Comparison of ENCODE assay signal across 13 cellular contexts in the genomic region with DNA sequence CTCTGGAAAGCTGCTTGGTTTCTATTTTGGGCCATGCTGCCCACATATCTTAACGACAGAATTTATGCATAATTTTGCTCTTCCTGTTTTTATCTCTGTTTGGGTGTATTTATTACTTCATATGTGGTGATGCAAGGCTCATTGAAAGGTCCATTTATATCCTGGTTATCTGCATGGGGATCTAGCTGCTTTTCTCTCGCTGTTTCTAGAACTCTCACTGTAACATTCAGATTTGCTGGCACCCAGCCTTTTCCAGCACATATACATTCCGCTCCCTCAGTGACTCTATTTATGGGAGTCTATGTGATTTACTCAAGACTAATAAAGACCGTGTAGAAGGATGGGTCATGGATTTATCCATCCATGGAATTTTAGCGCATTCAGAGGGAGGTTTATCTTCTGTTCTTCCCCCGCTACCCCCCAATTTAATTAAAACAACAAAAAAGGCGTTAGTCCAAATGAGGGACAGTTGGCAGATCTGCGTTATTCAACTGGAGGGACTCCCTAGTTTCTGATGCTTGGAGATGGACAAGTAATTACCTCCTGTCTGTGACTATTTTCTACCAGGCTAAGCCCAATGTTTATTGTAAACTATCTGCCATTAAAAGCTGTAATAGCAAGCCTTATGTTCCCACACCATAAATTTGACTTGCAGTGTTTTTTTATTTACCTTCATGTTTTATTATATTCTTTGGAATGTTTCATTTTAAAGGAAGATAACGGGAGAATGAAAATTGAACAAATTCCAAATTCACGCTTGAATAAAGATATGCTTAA. TPM values are rescaled to one million over a fixed set of nuclear protein-coding genes. Genes with fewer than 3 reads are reported as not detected.
DNase-seq lines count a peak whose midpoint lies in the region; ATAC-seq, FAIRE-seq and TF ChIP-seq lines count a peak whose summit lies in the region.
"Had no signal": no experiment of that assay in that cellular context is flagged by ENCODE, and none has a peak within 500 bp of the region (broad histone marks: within the 10 kb centered on the region; RNA-seq: fewer than 3 reads in every experiment).

No MANE protein-coding gene starts in this region.

- peak overlapping the region; percentile 69 for H2AFZ ChIP-seq in SK-N-SH (ENCODE audit: low read depth)

- POLR2A ChIA-PET in MCF 10A (lab: Yijun Ruan, JAX) (interaction anchor here (0.7 to 1.8 kb wide), 5 partner anchors 14 to 139 kb away, joined by 3 to 7 read pairs (median 3); partner anchors contain the start of gene TANC2), SK-N-SH (lab: Yijun Ruan, JAX) (interaction anchor here (1.1 kb wide), 1 partner anchor 96 kb away, joined by 3 read pairs; no protein-coding TSS in a partner anchor)

- H3K4me2 ChIP-seq in SK-N-SH: peak overlapping the region; percentile 64

- DNase-seq in MCF 10A (ENCODE audit: unreplicated experiment) (peak; percentile 4), breast epithelium (ENCODE audit: low spot score in 2 of 2) (no peak), SK-N-SH (peak; percentile 65), fibroblast of villous mesenchyme (ENCODE audit: low read depth) (peak; percentile 94), small intestine (no peak)
- DNase-seq in stimulated activated CD4-positive, alpha-beta T cell treated with anti-CD3 and anti-CD28 coated beads, Interleukin-4, amount 100 ng/mL, for 1 hour: no peak
- DNase-seq: ACHN; activated CD4-positive, alpha-beta T cell treated with anti-CD3 and anti-CD28 coated beads, Interleukin-2, amount 50 U/mL, for 48 hours; activated naive CD8-positive, alpha-beta T cell treated with anti-CD3 and anti-CD28 coated beads for 36 hours; NCI-H2171 treated with DMSO at 0.1 percent for 48 hours had no signal

- H3K79me2 ChIP-seq in SK-N-SH (ENCODE audit: insufficient read depth): no peaks in the 10 kb centered on the region

- TF ChIP-seq RAD21 in SK-N-SH (IDR thresholded peaks at IDR 0.05; ENCODE audit: low read length): 0 out of 2 replicates have a peak, but pooled peaks have one; percentile 12

- H3K27ac Mint-ChIP-seq in MCF 10A (ENCODE audit: low read depth, unreplicated experiment): no peak overlapping the region
- no peak overlapping the region for H3K27ac Mint-ChIP-seq in activated T-helper 17 cell treated with anti-CD3 and anti-CD28 coated beads, Interleukin-2, amount 50 U/mL, for 72 hours
- H3K27ac Mint-ChIP-seq: activated naive CD8-positive, alpha-beta T cell treated with anti-CD3 and anti-CD28 coated beads for 36 hours had no signal

- H3K36me3 ChIP-seq in breast epithelium: no peaks in the 10 kb centered on the region
- H3K36me3 ChIP-seq in SK-N-SH (replicated peaks in 1 of 2; ENCODE audit: control insufficient read depth in 1 of 2, insufficient read depth in 2 of 2, low read length in 1 of 2): no peaks in the 10 kb centered on the region
- no peaks in the 10 kb centered on the region for H3K36me3 ChIP-seq in small intestine (ENCODE audit: control insufficient read depth in 2 of 2, insufficient read depth in 2 of 2, low read length in 2 of 2)

- no peaks in the 10 kb centered on the region for H3K36me3 Mint-ChIP-seq in MCF 10A (ENCODE audit: insufficient read depth, unreplicated experiment)
- no peaks in the 10 kb centered on the region for H3K36me3 Mint-ChIP-seq in activated T-helper 17 cell treated with anti-CD3 and anti-CD28 coated beads, Interleukin-2, amount 50 U/mL, for 72 hours (ENCODE audit: low read depth)
- H3K36me3 Mint-ChIP-seq: activated naive CD8-positive, alpha-beta T cell treated with anti-CD3 and anti-CD28 coated beads for 36 hours had no signal

- H3K9me3 ChIP-seq in breast epithelium (no peaks in the 10 kb centered on the region), SK-N-SH (no peaks in the 10 kb centered on the region), small intestine (ENCODE audit: control insufficient read depth, low read depth) (no peaks in the 10 kb centered on the region)

- intact Hi-C loops in MCF 10A (cut with micrococcal nuclease) (loop anchor here (5.0 kb wide), 1 partner anchor 36 kb away; no protein-coding TSS in a partner anchor), breast epithelium (cut with DNase I; ENCODE audit: low total_unique reads) (no loop called here)

- H3K27ac ChIP-seq in breast epithelium (no peak overlapping the region), SK-N-SH (ENCODE audit: low read depth in 2 of 2, low read length in 1 of 2) (peak overlapping the region; percentile 68 to 95), small intestine (ENCODE audit: low read depth in 1 of 2, low read length in 1 of 2) (no peak overlapping the region)

- no peaks in the 10 kb centered on the region for H4K20me1 ChIP-seq in SK-N-SH (ENCODE audit: insufficient read depth)

- CTCF ChIA-PET in MCF 10A (lab: Yijun Ruan, JAX): interaction anchor here (1.0 kb wide), 1 partner anchor 34 kb away, joined by 3 read pairs; no protein-coding TSS in a partner anchor
- CTCF ChIA-PET in SK-N-SH (lab: Yijun Ruan, JAX): interaction anchor here (1.0 to 1.3 kb wide), 3 partner anchors 9 to 784 kb away, joined by 3 to 5 read pairs (median 4); no protein-coding TSS in a partner anchor

- H3F3A ChIP-seq in SK-N-SH (replicated peaks; ENCODE audit: insufficient read depth): peaks cover 32% of the 10 kb centered on the region

- no peak for TF ChIP-seq CTCF in MCF 10A (IDR thresholded peaks at IDR 0.05; ENCODE audit: unreplicated experiment)
- TF ChIP-seq CTCF in breast epithelium (IDR thresholded peaks at IDR 0.05): no peak
- no peak for TF ChIP-seq CTCF in SK-N-SH (IDR thresholded peaks at IDR 0.05)
- no peak for TF ChIP-seq CTCF in fibroblast of villous mesenchyme (IDR thresholded peaks at IDR 0.05; ENCODE audit: insufficient read depth, low read depth, low read length)

- no peaks in the 10 kb centered on the region for H3K9me2 ChIP-seq in SK-N-SH

- H3K4me3 ChIP-seq in breast epithelium (no peak overlapping the region), SK-N-SH (ENCODE audit: low read depth in 2 of 2, low read length in 1 of 2) (peak overlapping the region; percentile 1 to 23; a peak in 2 of 4 replicates), fibroblast of villous mesenchyme (ENCODE audit: low read depth, low read length) (no peak overlapping the region), small intestine (ENCODE audit: low read depth in 1 of 2, low read length in 2 of 2) (no peak overlapping the region)

- FAIRE-seq in small intestine (lab: Jason Lieb, UNC): no peak

- no peak overlapping the region for H3K4me3 Mint-ChIP-seq in MCF 10A (ENCODE audit: unreplicated experiment)
- H3K4me3 Mint-ChIP-seq in activated T-helper 17 cell treated with anti-CD3 and anti-CD28 coated beads, Interleukin-2, amount 50 U/mL, for 72 hours: no peak overlapping the region
- H3K4me3 Mint-ChIP-seq: activated naive CD8-positive, alpha-beta T cell treated with anti-CD3 and anti-CD28 coated beads for 36 hours had no signal

- TF ChIP-seq EP300 in SK-N-SH (IDR thresholded peaks at IDR 0.05; ENCODE audit: borderline replicate concordance in 1 of 2, low read depth in 1 of 2, low read length in 1 of 2): peak; percentile 73 to 92

- TF ChIP-seq POLR2A in breast epithelium (IDR thresholded peaks at IDR 0.05): no peak

- peak overlapping the region; percentile 47 for H3K9ac ChIP-seq in SK-N-SH

- no peaks in the 10 kb centered on the region for H3K27me3 Mint-ChIP-seq in MCF 10A (ENCODE audit: insufficient read depth, unreplicated experiment)
- H3K27me3 Mint-ChIP-seq in activated T-helper 17 cell treated with anti-CD3 and anti-CD28 coated beads, Interleukin-2, amount 50 U/mL, for 72 hours: peaks cover 3% of the 10 kb centered on the region
- H3K27me3 Mint-ChIP-seq: activated naive CD8-positive, alpha-beta T cell treated with anti-CD3 and anti-CD28 coated beads for 36 hours had no signal

- H3K4me1 ChIP-seq in breast epithelium (no peaks in the 10 kb centered on the region), SK-N-SH (ENCODE audit: control insufficient read depth in 1 of 2, insufficient read depth in 2 of 2, low read depth in 1 of 2, low read length in 1 of 2) (peaks cover 9 to 17% of the 10 kb centered on the region in 2 experiments), small intestine (ENCODE audit: control insufficient read depth in 2 of 2, insufficient read depth in 1 of 2, low read depth in 1 of 2, low read length in 1 of 2) (no peaks in the 10 kb centered on the region)

- ATAC-seq in activated T-helper 17 cell treated with anti-CD3 and anti-CD28 coated beads, Interleukin-2, amount 50 U/mL, for 72 hours (replicated peaks): no peak
- no peak for ATAC-seq in HG02759 (IDR thresholded peaks at IDR 0.05; ENCODE audit: unreplicated experiment)

- no peaks in the 10 kb centered on the region for H3K9me3 Mint-ChIP-seq in MCF 10A (ENCODE audit: unreplicated experiment)
- H3K9me3 Mint-ChIP-seq in activated T-helper 17 cell treated with anti-CD3 and anti-CD28 coated beads, Interleukin-2, amount 50 U/mL, for 72 hours: no peaks in the 10 kb centered on the region
- H3K9me3 Mint-ChIP-seq: activated naive CD8-positive, alpha-beta T cell treated with anti-CD3 and anti-CD28 coated beads for 36 hours had no signal

- peaks cover 14% of the 10 kb centered on the region for H3K4me1 Mint-ChIP-seq in MCF 10A (ENCODE audit: insufficient read depth, unreplicated experiment)
- H3K4me1 Mint-ChIP-seq in activated T-helper 17 cell treated with anti-CD3 and anti-CD28 coated beads, Interleukin-2, amount 50 U/mL, for 72 hours: peaks cover 5% of the 10 kb centered on the region

- H3K27me3 ChIP-seq in breast epithelium (no peaks in the 10 kb centered on the region), SK-N-SH (ENCODE audit: insufficient read depth) (no peaks in the 10 kb centered on the region), small intestine (ENCODE audit: control insufficient read depth in 2 of 2, insufficient read depth in 2 of 2, low read length in 2 of 2) (no peaks in the 10 kb centered on the region)

- WGBS in SK-N-SH (ENCODE audit: low lambda C conversion rate): 34% methylated on average over 10 of the region's 10 CpGs
- WGBS in small intestine, 3 donors: 56 to 57% (median 56%) methylated on average over 10 of the region's 10 CpGs

- BruUV-seq in MCF 10A (replicated peaks; lab: Mats Ljungman, UMichigan): no TSS peak

RNA-seq across cellular contexts. Expression of gene MARCHF10, which starts 19.8 kb away (rescaled TPM):
- total RNA-seq in MCF 10A (2022) (not detected in 2 replicates), breast epithelium (under 1 TPM in 2 of 3 donors, not detected in 1; under 0.01 to 0.16 TPM), fibroblast of villous mesenchyme (under 0.01 and 0.32 TPM in 2 replicates)
- polyA plus RNA-seq in SK-N-SH (2012; rRNA removed) (0.05 and 0.16 TPM in 2 replicates), small intestine (under 1 TPM in 1 of 3 donors, not detected in 2; 0.13 TPM)
- 0.21 and 0.30 TPM in 2 replicates for polyA plus RNA-seq in SK-N-SH (2012; cell fraction: cytosol; rRNA removed)
- 0.76 and 1.2 TPM in 2 replicates for polyA plus RNA-seq in SK-N-SH (2012; cell fraction: nucleus; rRNA removed)
- under 1 TPM in 1 of 2 donors, not detected in 1; 0.13 TPM for total RNA-seq in activated T-helper 17 cell treated with anti-CD3 and anti-CD28 coated beads, Interleukin-2, amount 50 U/mL, for 72 hours
- total RNA-seq: activated naive CD8-positive, alpha-beta T cell treated with anti-CD3 and anti-CD28 coated beads for 36 hours; G401 had no signal

Comparison
In these comparisons a context has a peak if more than half of its experiments do, and no peak if none do; other contexts are left out.
1. DNase-seq: peak in MCF 10A (single experiment), SK-N-SH (single experiment) and fibroblast of villous mesenchyme (single experiment); none in breast epithelium (0 of 2), stimulated activated CD4-positive, alpha-beta T cell treated with anti-CD3 and anti-CD28 coated beads, Interleukin-4, amount 100 ng/mL, for 1 hour (single experiment) and small intestine (single experiment).
2. H3K27ac ChIP-seq: peak in SK-N-SH (2 of 2); none in breast epithelium (0 of 2) and small intestine (0 of 2).
3. H3K4me3 ChIP-seq: peak in SK-N-SH (2 of 2); none in breast epithelium (0 of 3), fibroblast of villous mesenchyme (single experiment) and small intestine (0 of 2).